ENCODE assay signal across 20 cellular contexts in genomic region chr3:73768594-73769308, GRCh38.
DNase-seq lines count a peak whose midpoint lies in the region; ATAC-seq and TF ChIP-seq lines count a peak whose summit lies in the region.
"Had no signal": no experiment of that assay in that cellular context is flagged by ENCODE, and none has a peak within 500 bp of the region (broad histone marks: within the 10 kb centered on the region; RNA-seq: fewer than 3 reads in every experiment).

No MANE protein-coding gene starts in this region.

- H3K27ac ChIP-seq in cardiac muscle cell, result no peak overlapping the region
- H3K27ac ChIP-seq: right atrium auricular region had no signal

- no peaks in the 10 kb centered on the region for H3K4me1 ChIP-seq in cardiac muscle cell (ENCODE audit: low read depth)
- H3K4me1 ChIP-seq: lower lobe of right lung had no signal

- ATAC-seq in SK-N-SH treated with all-trans-retinoic acid at 6 μM for 48 hours (peak; percentile 36), GM21825 (IDR thresholded peaks at IDR 0.05; ENCODE audit: unreplicated experiment) (no peak), GM19452 (IDR thresholded peaks at IDR 0.05; ENCODE audit: unreplicated experiment) (no peak)
- ATAC-seq: lower lobe of right lung had no signal

- intact Hi-C loops in cardiac septum (cut with DNase I), result loop anchor here (10.0 kb wide), 1 partner anchor 224 kb away; no protein-coding TSS in a partner anchor

- no peak overlapping the region for H3K4me3 ChIP-seq in cardiac muscle cell
- H3K4me3 ChIP-seq: lower lobe of right lung, right atrium auricular region, thoracic aorta had no signal

- DNase-seq in cardiac muscle cell (ENCODE audit: low read depth in 1 of 2, low spot score in 1 of 2) (peak in 1 of 2 donors; percentile 37), cardiac septum (ENCODE audit: low spot score) (no peak), foreskin melanocyte (peak; percentile 11)
- DNase-seq in activated CD4-positive, alpha-beta T cell treated with anti-CD3 and anti-CD28 coated beads for 4 hours, result no peak
- DNase-seq in stimulated activated CD4-positive, alpha-beta T cell treated with anti-CD3 and anti-CD28 coated beads, Interleukin-15, amount 100 ng/mL, for 24 hours, result no peak
- DNase-seq: activated CD4-positive, CD25-positive, alpha-beta regulatory T cell; activated gamma-delta T cell treated with Interleukin-2 at 50 U/mL for 16 hours; DMS153; H9; lower lobe of right lung; NCI-H1694 treated with DMSO at 0.1 percent for 48 hours; NCI-H524 treated with DMSO at 0.1 percent for 48 hours; stimulated activated CD4-positive, alpha-beta T cell treated with anti-CD3 and anti-CD28 coated beads, Interleukin-2, amount 100 ng/mL, for 24 hours; stimulated activated CD8-positive, alpha-beta memory T cell treated with anti-CD3 and anti-CD28 coated beads, Interleukin-4, amount 100 ng/mL, for 48 hours; T-helper 1 cell had no signal

- H3K9me3 ChIP-seq in cardiac muscle cell (ENCODE audit: low read depth), result no peaks in the 10 kb centered on the region

- no peaks in the 10 kb centered on the region for H3K27me3 ChIP-seq in cardiac muscle cell
- H3K27me3 ChIP-seq: right atrium auricular region had no signal

- H3K36me3 ChIP-seq in cardiac muscle cell, result no peaks in the 10 kb centered on the region
- H3K36me3 ChIP-seq: lower lobe of right lung, right atrium auricular region, thoracic aorta had no signal

- TF ChIP-seq CTCF in cardiac muscle cell (IDR thresholded peaks at IDR 0.05; ENCODE audit: low read depth, low read length), result peak; percentile 8

TF ChIP-seq in SK-N-SH treated with all-trans-retinoic acid at 6 μM for 48 hours, 23 proteins besides CTCF, POLR2A, EP300 and RAD21:
- TF ChIP-seq CSRNP3 (CRISPR knock-in tag; IDR thresholded peaks at IDR 0.05), result no peak
- TF ChIP-seq BACH2 (CRISPR knock-in tag; IDR thresholded peaks at IDR 0.05; ENCODE audit: borderline replicate concordance), result no peak
- TF ChIP-seq ZNF70 (CRISPR knock-in tag; IDR thresholded peaks at IDR 0.05), result no peak
- TF ChIP-seq TCF4 (CRISPR knock-in tag; IDR thresholded peaks at IDR 0.05; ENCODE audit: borderline replicate concordance), result peak; percentile 57
- no peak for TF ChIP-seq ZC3H10 (CRISPR knock-in tag; IDR thresholded peaks at IDR 0.05)
- no peak for TF ChIP-seq ARNTL (CRISPR knock-in tag; IDR thresholded peaks at IDR 0.05; ENCODE audit: borderline replicate concordance, low read depth)
- no peak for TF ChIP-seq CREB5 (CRISPR knock-in tag; IDR thresholded peaks at IDR 0.05; ENCODE audit: low read depth)
- peak; percentile 46; the same call in 1 of the 2 replicates for TF ChIP-seq GLIS3 (CRISPR knock-in tag; IDR thresholded peaks at IDR 0.05)
- TF ChIP-seq ISL1 (CRISPR knock-in tag; IDR thresholded peaks at IDR 0.05), result peak; percentile 91
- no peak for TF ChIP-seq ZNF8 (CRISPR knock-in tag; IDR thresholded peaks at IDR 0.05)
- peak; percentile 21; the same call in 1 of the 2 replicates for TF ChIP-seq TSHZ2 (CRISPR knock-in tag; IDR thresholded peaks at IDR 0.05)
- no peak for TF ChIP-seq TOX (CRISPR knock-in tag; IDR thresholded peaks at IDR 0.05; ENCODE audit: borderline replicate concordance)
- TF ChIP-seq RARB (CRISPR knock-in tag; IDR thresholded peaks at IDR 0.05), result no peak
- TF ChIP-seq ESRRG (CRISPR knock-in tag; IDR thresholded peaks at IDR 0.05), result 0 out of 2 replicates have a peak, but pooled peaks have one; percentile 22
- TF ChIP-seq PPARA (CRISPR knock-in tag; IDR thresholded peaks at IDR 0.05; ENCODE audit: borderline replicate concordance), result no peak
- TF ChIP-seq ZFP3 (CRISPR knock-in tag; IDR thresholded peaks at IDR 0.05), result no peak
- no peak for TF ChIP-seq ZNF565 (CRISPR knock-in tag; conservative IDR thresholded peaks at IDR 0.05; ENCODE audit: low read depth)
- TF ChIP-seq ZFP30 (CRISPR knock-in tag; IDR thresholded peaks at IDR 0.05), result no peak
- TF ChIP-seq SNAI2 (CRISPR knock-in tag; IDR thresholded peaks at IDR 0.05), result no peak; the same call in 1 of the 2 replicates
- TF ChIP-seq CSDC2 (CRISPR knock-in tag; IDR thresholded peaks at IDR 0.05), result no peak
- no peak for TF ChIP-seq OSR1 (CRISPR knock-in tag; IDR thresholded peaks at IDR 0.05)
- TF ChIP-seq PATZ1 (CRISPR knock-in tag; IDR thresholded peaks at IDR 0.05; ENCODE audit: borderline replicate concordance), result no peak
- no peak for TF ChIP-seq POU6F1 (CRISPR knock-in tag; IDR thresholded peaks at IDR 0.05; ENCODE audit: borderline replicate concordance, low read depth)
